Comparison of ENCODE assay signal across 27 cellular contexts in genomic region chr16:31785126-31785525, GRCh38.
"Had no signal": no experiment of that assay in that cellular context is flagged by ENCODE, and none has a peak within 500 bp of the region (broad histone marks: within the 10 kb centered on the region; RNA-seq: fewer than 3 reads in every experiment).

No MANE protein-coding gene starts in this region.

- H3K27me3 ChIP-seq: colonic mucosa, esophagus muscularis mucosa, gastrocnemius medialis, heart right ventricle, left lung, sigmoid colon, stomach, thyroid gland, vagina had no signal

- H3K27ac ChIP-seq: colonic mucosa, esophagus muscularis mucosa, gastrocnemius medialis, heart right ventricle, left lung, psoas muscle, sigmoid colon, skin epidermis, stomach, thyroid gland, vagina had no signal

- H3K36me3 ChIP-seq: colonic mucosa, esophagus muscularis mucosa, gastrocnemius medialis, heart right ventricle, left lung, sigmoid colon, thyroid gland, vagina had no signal

- DNase-seq: colonic mucosa; effector CD8-positive, alpha-beta T cell; endodermal cell; gastrocnemius medialis; glutamatergic neuron; heart right ventricle; hippocampal formation; left cardiac atrium; left lung; mesenchymal stem cell; mucosa of descending colon; naive thymus-derived CD8-positive, alpha-beta T cell; nephron progenitor cell; nucleus accumbens; psoas muscle; right cardiac atrium; sigmoid colon; stimulated activated CD4-positive, alpha-beta T cell treated with anti-CD3 and anti-CD28 coated beads, Interleukin-15, amount 100 ng/mL, for 24 hours; stimulated activated CD4-positive, alpha-beta T cell treated with anti-CD3 and anti-CD28 coated beads, Interleukin-4, amount 100 ng/mL, for 1 hour; stimulated activated CD8-positive, alpha-beta memory T cell treated with anti-CD3 and anti-CD28 coated beads, Interleukin-4, amount 100 ng/mL, for 48 hours; stimulated activated naive CD4-positive, alpha-beta T cell treated with Interleukin-2 at 50 U/mL for 16 hours; stomach; thyroid gland; trophoblast cell had no signal

- ATAC-seq: gastrocnemius medialis; heart right ventricle; left cardiac atrium; left lung; mucosa of descending colon; naive thymus-derived CD8-positive, alpha-beta T cell; psoas muscle; right cardiac atrium had no signal

- H3K4me1 ChIP-seq: colonic mucosa, esophagus muscularis mucosa, gastrocnemius medialis, heart right ventricle, left lung, psoas muscle, sigmoid colon, stomach, thyroid gland, vagina had no signal

- H3K4me3 ChIP-seq: colonic mucosa, esophagus muscularis mucosa, gastrocnemius medialis, heart right ventricle, left lung, mucosa of descending colon, psoas muscle, sigmoid colon, skin epidermis, stomach, thyroid gland, vagina had no signal

- H3K9me3 ChIP-seq: colonic mucosa, thyroid gland had no signal
